ENCODE assay signal across 8 cellular contexts in genomic region chr15:34039506-34040123, GRCh38. TPM values are rescaled to one million over a fixed set of nuclear protein-coding genes. Genes with fewer than 3 reads are reported as not detected.
DNase-seq lines count a peak whose midpoint lies in the region; ATAC-seq, FAIRE-seq and TF ChIP-seq lines count a peak whose summit lies in the region.

No MANE protein-coding gene starts in this region.

- TF ChIP-seq POLR2A in K562 (conservative IDR thresholded peaks at IDR 0.05): no peak

- H4K5ac ChIP-seq in mesendoderm (ENCODE audit: low read length): no peak overlapping the region

- peaks cover 7% of the 10 kb centered on the region for H3K4me1 ChIP-seq in CD8-positive, alpha-beta memory T cell (ENCODE audit: insufficient read depth, low read length)
- peaks cover 18% of the 10 kb centered on the region for H3K4me1 ChIP-seq in OCI-LY1 (ENCODE audit: insufficient read depth, low read length, severe bottlenecking)
- H3K4me1 ChIP-seq in K562 (replicated peaks in 1 of 2; ENCODE audit: control insufficient read depth in 2 of 2, insufficient read depth in 2 of 2, low read length in 2 of 2): peaks cover 3 to 12% of the 10 kb centered on the region in 2 experiments; a peak in 4 of 5 replicates
- no peaks in the 10 kb centered on the region for H3K4me1 ChIP-seq in mesendoderm (ENCODE audit: control insufficient read depth, low read depth, low read length)
- no peaks in the 10 kb centered on the region for H3K4me1 ChIP-seq in stomach smooth muscle (ENCODE audit: control insufficient read depth, insufficient read depth, low read length)

- H2AK5ac ChIP-seq in mesendoderm (ENCODE audit: low read length): no peak overlapping the region

- DNase-seq in CD8-positive, alpha-beta memory T cell: peak in 2 of 5 donors; percentile 9 to 19
- DNase-seq in K562 (ENCODE audit: extremely low read depth in 1 of 4, low spot score in 3 of 4) (peak in 1 of 4 experiments; percentile 18), mesendoderm (peak; percentile 9), amniotic stem cell (lab: John Stamatoyannopoulos, UW) (no peak), NCI-H526 treated with DMSO at 0.1 percent for 48 hours (lab: John Stamatoyannopoulos, UW) (no peak)

- H3K4ac ChIP-seq in mesendoderm (ENCODE audit: low read depth, low read length): no peak overlapping the region

- H3K9ac ChIP-seq in OCI-LY1 (ENCODE audit: low read length): peak overlapping the region; percentile 81; the same call in 1 of the 2 replicates
- no peak overlapping the region for H3K9ac ChIP-seq in K562 (ENCODE audit: insufficient read depth in 1 of 2, low read depth in 2 of 2, low read length in 2 of 2)
- H3K9ac ChIP-seq in mesendoderm (ENCODE audit: low read length): peak overlapping the region; percentile 59
- peak overlapping the region; percentile 66 to 86 for H3K9ac ChIP-seq in stomach smooth muscle (ENCODE audit: low read length in 2 of 2)

- 17% methylated on average over 7 of the region's 7 CpGs for WGBS in K562 (ENCODE audit: insufficient coverage, low coverage, missing lambda C conversion rate)
- no CpG with 5 or more reads among the region's 7 CpGs for WGBS in mesendoderm (ENCODE audit: extremely low coverage, insufficient coverage, low lambda C conversion rate)

- H2AFZ ChIP-seq in OCI-LY1 (ENCODE audit: low read length): no peak overlapping the region
- peak overlapping the region; percentile 100; the same call in 1 of the 2 replicates for H2AFZ ChIP-seq in K562 (ENCODE audit: low read depth, low read length)

- no peak overlapping the region for H4K8ac ChIP-seq in mesendoderm (ENCODE audit: low read depth, low read length)

- peak overlapping the region; percentile 43 for H3K4me3 ChIP-seq in CD8-positive, alpha-beta memory T cell (ENCODE audit: low read length)
- peak overlapping the region; percentile 79 for H3K4me3 ChIP-seq in OCI-LY1 (ENCODE audit: low read depth, low read length, poor library complexity, severe bottlenecking)
- H3K4me3 ChIP-seq in K562: peak overlapping the region; percentile 63; the same call in 1 of the 2 replicates
- H3K4me3 ChIP-seq in mesendoderm (ENCODE audit: low read length): no peak overlapping the region
- peak overlapping the region; percentile 49 to 92 for H3K4me3 ChIP-seq in stomach smooth muscle (ENCODE audit: low read length in 2 of 2)

- no peaks in the 10 kb centered on the region for H3K79me1 ChIP-seq in mesendoderm (ENCODE audit: low read length)

- H3K9me2 ChIP-seq in OCI-LY1 (ENCODE audit: low read depth, low read length): no peaks in the 10 kb centered on the region

- H3K4me2 ChIP-seq in OCI-LY1 (ENCODE audit: low read length) (peak overlapping the region; percentile 55), K562 (ENCODE audit: insufficient read depth, low read length) (no peak overlapping the region; the same call in 1 of the 2 replicates), mesendoderm (ENCODE audit: low read length) (peak overlapping the region; percentile 24)

- intact Hi-C loops in K562 (cut with micrococcal nuclease): no loop called here

- in situ Hi-C loops in K562 (cut with MboI): no loop called here

- CTCF ChIA-PET in CD8-positive, alpha-beta memory T cell (lab: Charles Lee): interaction anchor here (1.1 to 1.8 kb wide), 3 partner anchors 23 to 170 kb away, joined by 3 to 6 read pairs (median 5); partner anchors contain the start of genes EMC7, KATNBL1 and PGBD4
- CTCF ChIA-PET in K562 (lab: Yijun Ruan, JAX; ENCODE audit: low intra/inter-chr PET ratio): no interaction called here

- peak overlapping the region; percentile 78 for H3K56ac ChIP-seq in mesendoderm (ENCODE audit: low read length)

- H3K18ac ChIP-seq in mesendoderm (ENCODE audit: low read length): no peak overlapping the region

- ATAC-seq in GM21576 (IDR thresholded peaks at IDR 0.05; ENCODE audit: unreplicated experiment): peak; percentile 30
- ATAC-seq in K562: no peak

- H2BK5ac ChIP-seq in mesendoderm (ENCODE audit: low read length): no peak overlapping the region

- H3K9me1 ChIP-seq in K562 (ENCODE audit: control insufficient read depth, insufficient read depth, low read length): no peaks in the 10 kb centered on the region

- peak overlapping the region; percentile 71 to 96 (median 91) for H3K4me3 Mint-ChIP-seq in CD8-positive, alpha-beta memory T cell

- no peaks in the 10 kb centered on the region for H3F3A ChIP-seq in OCI-LY1 (ENCODE audit: insufficient read depth, low read length)

- no peak for TF ChIP-seq RAD21 in K562 (CRISPR knock-in tag; conservative IDR thresholded peaks at IDR 0.05 in 1 of 2, IDR thresholded peaks at IDR 0.05 in 1 of 2)

- H3K27ac ChIP-seq in CD8-positive, alpha-beta memory T cell (ENCODE audit: low read depth, low read length): no peak overlapping the region
- H3K27ac ChIP-seq in OCI-LY1 (ENCODE audit: low read depth, low read length, poor library complexity, severe bottlenecking) (no peak overlapping the region), K562 (ENCODE audit: extremely low read depth, low read depth, low read length) (no peak overlapping the region), mesendoderm (ENCODE audit: low read depth, low read length) (no peak overlapping the region), stomach smooth muscle (ENCODE audit: low read length) (peak overlapping the region; percentile 74)

- no peaks in the 10 kb centered on the region for H3K27me3 Mint-ChIP-seq in CD8-positive, alpha-beta memory T cell

- H3K36me3 ChIP-seq in CD8-positive, alpha-beta memory T cell (ENCODE audit: insufficient read depth, low read length): no peaks in the 10 kb centered on the region
- no peaks in the 10 kb centered on the region for H3K36me3 ChIP-seq in OCI-LY1 (ENCODE audit: insufficient read depth, low read length)
- H3K36me3 ChIP-seq in K562 (ENCODE audit: control insufficient read depth, insufficient read depth, low read length): no peaks in the 10 kb centered on the region
- H3K36me3 ChIP-seq in mesendoderm (ENCODE audit: control insufficient read depth, insufficient read depth, low read length): no peaks in the 10 kb centered on the region
- no peaks in the 10 kb centered on the region for H3K36me3 ChIP-seq in stomach smooth muscle (ENCODE audit: control insufficient read depth in 2 of 2, insufficient read depth in 2 of 2, low read length in 2 of 2)

- no peaks in the 10 kb centered on the region for H3K9me3 Mint-ChIP-seq in CD8-positive, alpha-beta memory T cell

- H2BK120ac ChIP-seq in mesendoderm (ENCODE audit: low read depth, low read length): no peak overlapping the region

- no peaks in the 10 kb centered on the region for H3K9me3 ChIP-seq in CD8-positive, alpha-beta memory T cell (ENCODE audit: low read length)
- H3K9me3 ChIP-seq in OCI-LY1 (ENCODE audit: low read length) (no peaks in the 10 kb centered on the region), K562 (replicated peaks; ENCODE audit: control insufficient read depth, insufficient read depth, low read depth, low read length) (no peaks in the 10 kb centered on the region), stomach smooth muscle (ENCODE audit: control insufficient read depth in 2 of 2, low read length in 2 of 2) (no peaks in the 10 kb centered on the region)

- H4K20me1 ChIP-seq in OCI-LY1 (ENCODE audit: insufficient read depth, low read length) (no peaks in the 10 kb centered on the region), K562 (replicated peaks; ENCODE audit: control insufficient read depth, insufficient read depth, low read length) (no peaks in the 10 kb centered on the region)

- no peak for TF ChIP-seq EP300 in K562 (IDR thresholded peaks at IDR 0.05; ENCODE audit: low read length)

- no peak overlapping the region for H3K23ac ChIP-seq in mesendoderm (ENCODE audit: low read length)

- H3K27me3 ChIP-seq in CD8-positive, alpha-beta memory T cell (ENCODE audit: insufficient read depth, low read length, poor library complexity, severe bottlenecking): no peaks in the 10 kb centered on the region
- no peaks in the 10 kb centered on the region for H3K27me3 ChIP-seq in OCI-LY1 (ENCODE audit: insufficient read depth, low read length)
- H3K27me3 ChIP-seq in K562 (ENCODE audit: control insufficient read depth in 2 of 2, insufficient read depth in 2 of 2, low read length in 2 of 2): peaks cover 13 to 14% of the 10 kb centered on the region in 2 experiments; a peak in 4 of 5 replicates
- H3K27me3 ChIP-seq in mesendoderm (ENCODE audit: insufficient read depth, low read length, poor library complexity): no peaks in the 10 kb centered on the region
- no peaks in the 10 kb centered on the region for H3K27me3 ChIP-seq in stomach smooth muscle (ENCODE audit: control insufficient read depth in 1 of 2, insufficient read depth in 2 of 2, low read length in 2 of 2)

- H2BK15ac ChIP-seq in mesendoderm (replicated peaks; ENCODE audit: low read depth): no peak overlapping the region

- H3K27ac Mint-ChIP-seq in CD8-positive, alpha-beta memory T cell: peak overlapping the region; percentile 73 to 98 (median 94)

- TSS peak; percentile 82 for BruUV-seq in K562 (replicated peaks; lab: Mats Ljungman, UMichigan)

- peaks cover 17 to 22% (median 19%) of the 10 kb centered on the region in 3 donors for H3K4me1 Mint-ChIP-seq in CD8-positive, alpha-beta memory T cell

- no peaks in the 10 kb centered on the region for H3K79me2 ChIP-seq in OCI-LY1 (ENCODE audit: insufficient read depth, low read length)
- H3K79me2 ChIP-seq in K562 (ENCODE audit: control insufficient read depth, insufficient read depth, low read length): no peaks in the 10 kb centered on the region
- no peaks in the 10 kb centered on the region for H3K79me2 ChIP-seq in mesendoderm (ENCODE audit: control insufficient read depth, insufficient read depth, low read length)

- no peak for TF ChIP-seq CTCF in OCI-LY1 (IDR thresholded peaks at IDR 0.05; ENCODE audit: low read length)
- no peak for TF ChIP-seq CTCF in K562 (IDR thresholded peaks at IDR 0.05 in 2 of 3, conservative IDR thresholded peaks at IDR 0.05 in 1 of 3; ENCODE audit: insufficient read depth in 2 of 3, low read depth in 1 of 3, low read length in 3 of 3)

- peaks cover 0 to 2% (median 0%) of the 10 kb centered on the region in 3 donors for H3K36me3 Mint-ChIP-seq in CD8-positive, alpha-beta memory T cell

- peak; percentile 83 for FAIRE-seq in K562 (lab: Jason Lieb, UNC)

- POLR2A ChIA-PET in CD8-positive, alpha-beta memory T cell (lab: Charles Lee): interaction anchor here (0.8 to 1.3 kb wide), 5 partner anchors 21 to 303 kb away, joined by 3 to 7 read pairs (median 4); partner anchors contain the start of genes EMC7, KATNBL1, NOP10 and NUTM1
- POLR2A ChIA-PET in K562 (lab: Yijun Ruan, JAX): interaction anchor here (0.7 to 0.8 kb wide), 4 partner anchors 11 to 278 kb away, joined by 3 to 4 read pairs (median 3); no protein-coding TSS in a partner anchor

RNA-seq across cellular contexts. Expression of gene AVEN, which starts 0.6 kb away (rescaled TPM):
- total RNA-seq in CD8-positive, alpha-beta memory T cell: 10 to 100 TPM; 23.0 to 24.6 TPM
- 9.6 TPM for polyA plus RNA-seq in CD8-positive, alpha-beta memory T cell
- 0.49 and 0.77 TPM in 2 replicates for total RNA-seq in K562 (2011; cell fraction: chromatin; rRNA removed; ENCODE audit: low replicate concordance)
- 0.50 and 0.53 TPM in 2 replicates for total RNA-seq in K562 (2011; cell fraction: nucleolus; rRNA removed)
- 1.2 and 1.4 TPM in 2 replicates for total RNA-seq in K562 (2011; cell fraction: nucleoplasm; rRNA removed)
- total RNA-seq in K562 (2014; rRNA removed): 4.7 and 6.4 TPM in 2 replicates
- total RNA-seq in K562 (2014; rRNA removed; fragmentation: Illumina TruSeq; extraction: Trizol): 5.5 and 5.6 TPM in 2 replicates
- 3.7 and 3.9 TPM in 2 replicates for total RNA-seq in K562 (2015; rRNA removed; fragmentation: Illumina TruSeq; extraction: Trizol)
- 3.7 and 4.8 TPM in 2 replicates for total RNA-seq in K562 (2021)
- 2.8 and 2.9 TPM in 2 replicates for polyA plus RNA-seq in K562 (2011; rRNA removed)
- polyA plus RNA-seq in K562 (2011; cell fraction: cytosol; rRNA removed): 0.95 and 2.0 TPM in 2 replicates
- 0.70 and 0.77 TPM in 2 replicates for polyA plus RNA-seq in K562 (2011; cell fraction: nucleus; rRNA removed)
- polyA plus RNA-seq in K562 (2012): 4.7 and 4.8 TPM in 2 replicates
- 3.2 and 4.8 TPM in 2 replicates for polyA plus RNA-seq in K562 (2014; fragmentation: Illumina TruSeq; extraction: Trizol)
- 1 to 10 TPM; 1.5 to 1.9 TPM for polyA plus RNA-seq in K562 (2014; fragmentation: Nextera tagmentation; extraction: Ambion mirVana)
- 3.3 and 4.7 TPM in 2 replicates for polyA plus RNA-seq in K562 (2014; rRNA removed)
- 2.0 and 3.2 TPM in 2 replicates for polyA minus RNA-seq in K562 (2011; rRNA and poly(A)+ RNA removed)
- polyA minus RNA-seq in K562 (2011; cell fraction: cytosol; rRNA and poly(A)+ RNA removed): 1.8 and 3.2 TPM in 2 replicates
- 0.40 and 1.1 TPM in 2 replicates for polyA minus RNA-seq in K562 (2011; cell fraction: nucleus; rRNA and poly(A)+ RNA removed)
- 10.1 TPM for polyA plus RNA-seq in mesendoderm (2013, experiment 1 of 2)
- polyA plus RNA-seq in mesendoderm (2013, experiment 2 of 2): 10.4 TPM

Comparison
In these comparisons a context has a peak if more than half of its experiments do, and no peak if none do; other contexts are left out.
1. H3K9ac ChIP-seq: peak in OCI-LY1 (single experiment), mesendoderm (single experiment) and stomach smooth muscle (2 of 2); none in K562 (0 of 2).